In genomic region chr4:104940927-104941326, GRCh38 we compare ENCODE assay signal across 26 cellular contexts.
"Had no signal": no experiment of that assay in that cellular context is flagged by ENCODE, and none has a peak within 500 bp of the region (broad histone marks: within the 10 kb centered on the region; RNA-seq: fewer than 3 reads in every experiment).

No MANE protein-coding gene starts in this region.

- ATAC-seq: Panc1 had no signal

- H3K9me3 ChIP-seq: SJCRH30 had no signal

- H3K4me3 ChIP-seq: SJCRH30 had no signal

- H3K27me3 ChIP-seq: SJCRH30 had no signal

- DNase-seq: activated CD4-positive, alpha-beta memory T cell treated with anti-CD3 and anti-CD28 coated beads, Interleukin-2, amount 10 ng/mL, durations not matched to agents 7 days and 5 days; activated CD4-positive, alpha-beta T cell treated with anti-CD3 and anti-CD28 coated beads for 1 hour; activated CD4-positive, alpha-beta T cell treated with anti-CD3 and anti-CD28 coated beads for 48 hours; activated CD4-positive, CD25-positive, alpha-beta regulatory T cell; activated gamma-delta T cell; activated naive CD4-positive, alpha-beta T cell treated with Interleukin-2 at 50 U/mL for 16 hours; activated T-cell treated with anti-CD3 and anti-CD28 coated beads, Interleukin-2, amount 50 U/mL, for 24 hours; anterior cingulate cortex; central memory CD4-positive, alpha-beta T cell; KG1; MM.1S; MV-4-11; NCI-H1092; NCI-H1436 treated with DMSO at 0.1 percent for 48 hours; NCI-H1694 treated with DMSO at 0.1 percent for 48 hours; NCI-H2029; NCI-H345; NCI-H524 treated with DMSO at 0.1 percent for 48 hours; SHP77; SJCRH30; SW 1271; T-helper 1 cell; T-helper 2 cell; T-helper 9 cell; WERI-Rb-1 had no signal

- H3K36me3 ChIP-seq: SJCRH30, WERI-Rb-1 had no signal

- H3K27ac ChIP-seq: SJCRH30, WERI-Rb-1 had no signal
